1 cellular context compared by ENCODE assay signal in the genomic region with DNA sequence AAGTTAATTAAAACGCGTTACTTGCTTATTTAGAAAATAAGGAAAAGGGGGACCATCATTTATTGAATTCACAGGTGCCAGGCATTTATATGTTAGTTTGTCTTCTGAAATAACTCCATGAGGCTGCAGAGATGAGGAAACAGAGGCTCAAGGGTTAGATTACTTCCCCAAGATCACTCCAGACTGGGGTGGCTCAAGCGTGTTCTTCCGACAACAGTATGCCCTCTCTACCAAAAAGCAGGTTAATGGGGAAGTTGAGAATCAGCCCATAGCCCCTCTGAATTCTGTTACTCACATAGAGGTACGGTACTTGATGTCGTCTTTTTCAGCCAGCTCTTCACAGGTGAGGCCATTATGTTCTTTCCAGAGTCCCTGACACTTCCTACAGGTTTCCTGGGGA.
TF ChIP-seq lines count a peak whose summit lies in the region.

No MANE protein-coding gene starts in this region.

TF ChIP-seq in WTC11, 78 proteins besides CTCF, POLR2A, EP300 and RAD21:
- TF ChIP-seq NR1H2 (CRISPR knock-in tag; IDR thresholded peaks at IDR 0.05) (no peak), SOX15 (CRISPR knock-in tag; IDR thresholded peaks at IDR 0.05) (no peak), ZMAT4 (CRISPR knock-in tag; IDR thresholded peaks at IDR 0.05) (no peak), HMGA2 (CRISPR knock-in tag; IDR thresholded peaks at IDR 0.05) (no peak), ZNF138 (CRISPR knock-in tag; conservative IDR thresholded peaks at IDR 0.05) (no peak), SMAD4 (CRISPR knock-in tag; IDR thresholded peaks at IDR 0.05) (no peak), JUN (CRISPR knock-in tag; IDR thresholded peaks at IDR 0.05) (no peak), TEAD1 (CRISPR knock-in tag; IDR thresholded peaks at IDR 0.05) (no peak), FOXJ3 (CRISPR knock-in tag; IDR thresholded peaks at IDR 0.05; ENCODE audit: borderline replicate concordance) (no peak), ARID4B (CRISPR knock-in tag; IDR thresholded peaks at IDR 0.05; ENCODE audit: borderline replicate concordance) (no peak), FOXP4 (CRISPR knock-in tag; IDR thresholded peaks at IDR 0.05) (no peak), RORB (CRISPR knock-in tag; IDR thresholded peaks at IDR 0.05) (no peak), GTF2I (CRISPR knock-in tag; conservative IDR thresholded peaks at IDR 0.05) (no peak), ZNF671 (CRISPR knock-in tag; IDR thresholded peaks at IDR 0.05) (no peak), SP1 (CRISPR knock-in tag; conservative IDR thresholded peaks at IDR 0.05) (no peak)
- TF ChIP-seq, protein P1, sequence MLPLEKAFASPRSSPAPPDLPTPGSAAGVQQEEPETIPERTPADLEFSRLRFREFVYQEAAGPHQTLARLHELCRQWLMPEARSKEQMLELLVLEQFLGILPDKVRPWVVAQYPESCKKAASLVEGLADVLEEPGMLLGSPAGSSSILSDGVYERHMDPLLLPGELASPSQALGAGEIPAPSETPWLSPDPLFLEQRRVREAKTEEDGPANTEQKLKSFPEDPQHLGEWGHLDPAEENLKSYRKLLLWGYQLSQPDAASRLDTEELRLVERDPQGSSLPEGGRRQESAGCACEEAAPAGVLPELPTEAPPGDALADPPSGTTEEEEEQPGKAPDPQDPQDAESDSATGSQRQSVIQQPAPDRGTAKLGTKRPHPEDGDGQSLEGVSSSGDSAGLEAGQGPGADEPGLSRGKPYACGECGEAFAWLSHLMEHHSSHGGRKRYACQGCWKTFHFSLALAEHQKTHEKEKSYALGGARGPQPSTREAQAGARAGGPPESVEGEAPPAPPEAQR (CRISPR knock-in tag; IDR thresholded peaks at IDR 0.05), result no peak
- TF ChIP-seq, protein P2, sequence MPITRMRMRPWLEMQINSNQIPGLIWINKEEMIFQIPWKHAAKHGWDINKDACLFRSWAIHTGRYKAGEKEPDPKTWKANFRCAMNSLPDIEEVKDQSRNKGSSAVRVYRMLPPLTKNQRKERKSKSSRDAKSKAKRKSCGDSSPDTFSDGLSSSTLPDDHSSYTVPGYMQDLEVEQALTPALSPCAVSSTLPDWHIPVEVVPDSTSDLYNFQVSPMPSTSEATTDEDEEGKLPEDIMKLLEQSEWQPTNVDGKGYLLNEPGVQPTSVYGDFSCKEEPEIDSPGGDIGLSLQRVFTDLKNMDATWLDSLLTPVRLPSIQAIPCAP (CRISPR knock-in tag; IDR thresholded peaks at IDR 0.05), result no peak
